In genomic region chr9:13817754-13818278, GRCh38 we compare ENCODE assay signal across 18 cellular contexts.
"Had no signal": no experiment of that assay in that cellular context is flagged by ENCODE, and none has a peak within 500 bp of the region (broad histone marks: within the 10 kb centered on the region; RNA-seq: fewer than 3 reads in every experiment).

No MANE protein-coding gene starts in this region.

- H3K9me3 ChIP-seq: right atrium auricular region had no signal

- H3K27me3 ChIP-seq: right atrium auricular region, tibial nerve had no signal

- DNase-seq: activated B cell treated with CpG ODN at 0.5 μM for 24 hours; activated CD4-positive, alpha-beta memory T cell treated with anti-CD3 and anti-CD28 coated beads for 36 hours; activated CD4-positive, alpha-beta T cell treated with anti-CD3 and anti-CD28 coated beads for 4 hours; activated gamma-delta T cell treated with Interleukin-2 at 50 U/mL for 16 hours; activated T-cell treated with anti-CD3 and anti-CD28 coated beads for 4 hours; amniotic stem cell; foreskin fibroblast; hippocampal formation; naive B cell; T-helper 1 cell; T-helper 9 cell had no signal

- H3K36me3 ChIP-seq: right atrium auricular region, tibial nerve had no signal

- H3K4me1 ChIP-seq: tibial nerve had no signal

- ATAC-seq: activated naive CD4-positive, alpha-beta T cell treated with anti-CD3 and anti-CD28 coated beads, Interleukin-2, amount 50 U/mL, for 72 hours; left lobe of liver had no signal

- H3K4me3 ChIP-seq: coronary artery, right atrium auricular region, skin epidermis, tibial nerve had no signal

- FAIRE-seq: urothelium cell line had no signal

- H3K27ac ChIP-seq: coronary artery, right atrium auricular region, tibial nerve had no signal
